8 cellular contexts compared by ENCODE assay signal in the genomic region with DNA sequence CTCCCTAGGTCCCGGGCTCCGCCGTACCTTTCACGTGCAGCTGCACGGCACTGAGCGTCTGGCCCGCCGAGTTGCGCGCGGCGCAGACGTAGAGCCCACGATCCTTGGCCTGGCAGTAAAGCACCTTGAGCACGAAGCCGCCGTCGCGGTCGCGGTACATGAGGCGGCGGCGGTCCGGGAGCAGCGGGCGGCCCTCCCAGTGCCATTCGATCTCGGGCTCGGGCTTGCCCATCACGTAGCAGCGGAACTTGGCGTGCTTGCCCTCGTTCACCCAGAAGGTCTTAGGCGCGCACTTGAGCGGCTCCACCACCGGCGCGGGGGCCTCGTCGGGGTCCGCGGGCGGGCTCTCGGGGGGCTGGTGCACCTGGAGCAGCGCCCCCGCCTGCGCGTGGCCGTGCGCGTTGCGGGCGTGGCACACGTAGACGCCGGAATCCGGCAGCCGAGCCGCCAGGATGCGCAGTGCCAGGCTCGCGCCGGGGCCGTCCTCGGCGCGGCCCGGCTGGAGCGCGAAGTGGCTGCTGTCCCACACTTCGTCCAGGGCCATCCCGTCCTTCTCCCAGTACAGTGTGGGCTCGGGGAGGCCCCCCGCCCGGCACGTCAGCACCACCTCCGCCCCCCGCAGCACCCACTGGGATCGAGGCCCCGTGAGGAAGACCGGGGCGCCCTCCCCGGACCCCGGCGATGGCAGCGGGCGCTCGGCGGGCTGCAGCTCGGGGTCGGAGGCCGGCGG. TPM values are rescaled to one million over a fixed set of nuclear protein-coding genes. Genes with fewer than 3 reads are reported as not detected.
DNase-seq lines count a peak whose midpoint lies in the region; ATAC-seq and TF ChIP-seq lines count a peak whose summit lies in the region.

No MANE protein-coding gene starts in this region.

- TF ChIP-seq CTCF in AG09309 (IDR thresholded peaks at IDR 0.05; ENCODE audit: control insufficient read depth, insufficient read depth, low read depth, low read length, missing control alignments) (no peak), brain microvascular endothelial cell (IDR thresholded peaks at IDR 0.05; ENCODE audit: low read depth, low read length, missing control alignments) (no peak), GM13977 (IDR thresholded peaks at IDR 0.05; ENCODE audit: extremely low read depth, insufficient read depth, missing control alignments) (no peak)

- no peaks in the 10 kb centered on the region for H3K9me3 Mint-ChIP-seq in stimulated activated memory B cell treated with anti-CD40 and anti-IgM and Interleukin-4, amounts not matched to agents 10 μg/mL and 1 μg/mL and 100 μg/mL, for 72 hours

- H3K4me3 Mint-ChIP-seq in stimulated activated memory B cell treated with anti-CD40 and anti-IgM and Interleukin-4, amounts not matched to agents 10 μg/mL and 1 μg/mL and 100 μg/mL, for 72 hours: peak overlapping the region; percentile 12

- no peak for DNase-seq in AG09309 (ENCODE audit: low read depth)
- DNase-seq in brain microvascular endothelial cell: no peak
- DNase-seq in iPS-NIHi11 (ENCODE audit: low spot score): peak; percentile 73
- DNase-seq in posterior vena cava (ENCODE audit: low spot score): no peak
- DNase-seq in GM13977 (ENCODE audit: low spot score): no peak

- no peaks in the 10 kb centered on the region for H3K4me1 Mint-ChIP-seq in stimulated activated memory B cell treated with anti-CD40 and anti-IgM and Interleukin-4, amounts not matched to agents 10 μg/mL and 1 μg/mL and 100 μg/mL, for 72 hours

- peaks cover 11% of the 10 kb centered on the region for H3K36me3 ChIP-seq in HUES48 (ENCODE audit: control insufficient read depth, insufficient read depth, low read length)
- no peaks in the 10 kb centered on the region for H3K36me3 ChIP-seq in brain microvascular endothelial cell (replicated peaks)

- intact Hi-C loops in posterior vena cava (cut with DNase I): no loop called here

- H3K4me3 ChIP-seq in AG09309 (ENCODE audit: control insufficient read depth, low read depth, low read length): peak overlapping the region; percentile 69
- peak overlapping the region; percentile 68 for H3K4me3 ChIP-seq in HUES48 (ENCODE audit: low read depth, low read length)
- peak overlapping the region; percentile 66 for H3K4me3 ChIP-seq in brain microvascular endothelial cell (ENCODE audit: low read depth, low read length)

- H3K4me1 ChIP-seq in HUES48 (ENCODE audit: control insufficient read depth, insufficient read depth, low read length): peaks cover 24% of the 10 kb centered on the region

- no peak overlapping the region for H3K27ac Mint-ChIP-seq in stimulated activated memory B cell treated with anti-CD40 and anti-IgM and Interleukin-4, amounts not matched to agents 10 μg/mL and 1 μg/mL and 100 μg/mL, for 72 hours

- no peak overlapping the region for H3K27ac ChIP-seq in HUES48 (ENCODE audit: low read depth, low read length)
- H3K27ac ChIP-seq in brain microvascular endothelial cell: no peak overlapping the region

- H3K9me3 ChIP-seq in HUES48 (ENCODE audit: control insufficient read depth, insufficient read depth, low read length): no peaks in the 10 kb centered on the region

- H3K9ac ChIP-seq in HUES48 (ENCODE audit: low read depth, low read length): peak overlapping the region; percentile 75

- no peaks in the 10 kb centered on the region for H3K36me3 Mint-ChIP-seq in stimulated activated memory B cell treated with anti-CD40 and anti-IgM and Interleukin-4, amounts not matched to agents 10 μg/mL and 1 μg/mL and 100 μg/mL, for 72 hours

- H3K27me3 Mint-ChIP-seq in stimulated activated memory B cell treated with anti-CD40 and anti-IgM and Interleukin-4, amounts not matched to agents 10 μg/mL and 1 μg/mL and 100 μg/mL, for 72 hours: peaks cover 62% of the 10 kb centered on the region

- in situ Hi-C loops in brain microvascular endothelial cell (cut with HindIII; ENCODE audit: low pct_ligation_motif_present, low sequenced_read_pairs) (no loop called here), GM13977 (cut with MboI; ENCODE audit: low pct_unique_long_range_greater_than_20kb, low sequenced_read_pairs, unreplicated experiment) (no loop called here)

- ATAC-seq in stimulated activated memory B cell treated with anti-CD40 and anti-IgM and Interleukin-4, amounts not matched to agents 10 μg/mL and 1 μg/mL and 100 μg/mL, for 72 hours: peak; percentile 5
- ATAC-seq in GM19328 (IDR thresholded peaks at IDR 0.05; ENCODE audit: unreplicated experiment): no peak

- H3K27me3 ChIP-seq in HUES48 (ENCODE audit: control insufficient read depth, insufficient read depth, low read length) (peaks cover 6% of the 10 kb centered on the region), brain microvascular endothelial cell (replicated peaks) (no peaks in the 10 kb centered on the region)

RNA-seq across cellular contexts. Expression of gene OBSL1, which starts 1.0 kb away (rescaled TPM):
- 10 to 100 TPM; 40.7 to 57.7 TPM for total RNA-seq in posterior vena cava

RNA-seq across cellular contexts. Expression of gene INHA, which starts 1.8 kb away (rescaled TPM):
- total RNA-seq in posterior vena cava: under 1 TPM in 1 of 2 donors, not detected in 1; 0.37 TPM

RNA-seq across cellular contexts. Expression of gene TMEM198, which starts 26.5 kb away (rescaled TPM):
- 1 to 10 TPM; 3.0 to 3.2 TPM for total RNA-seq in posterior vena cava

RNA-seq across cellular contexts. Expression of gene CHPF, which starts 26.8 kb away (rescaled TPM):
- 10 to 100 TPM; 42.9 to 51.1 TPM for total RNA-seq in posterior vena cava

RNA-seq across cellular contexts. Expression of gene STK11IP, which starts 27.3 kb away (rescaled TPM):
- 10 to 100 TPM; 18.6 to 22.4 TPM for total RNA-seq in posterior vena cava
